In the genomic region with DNA sequence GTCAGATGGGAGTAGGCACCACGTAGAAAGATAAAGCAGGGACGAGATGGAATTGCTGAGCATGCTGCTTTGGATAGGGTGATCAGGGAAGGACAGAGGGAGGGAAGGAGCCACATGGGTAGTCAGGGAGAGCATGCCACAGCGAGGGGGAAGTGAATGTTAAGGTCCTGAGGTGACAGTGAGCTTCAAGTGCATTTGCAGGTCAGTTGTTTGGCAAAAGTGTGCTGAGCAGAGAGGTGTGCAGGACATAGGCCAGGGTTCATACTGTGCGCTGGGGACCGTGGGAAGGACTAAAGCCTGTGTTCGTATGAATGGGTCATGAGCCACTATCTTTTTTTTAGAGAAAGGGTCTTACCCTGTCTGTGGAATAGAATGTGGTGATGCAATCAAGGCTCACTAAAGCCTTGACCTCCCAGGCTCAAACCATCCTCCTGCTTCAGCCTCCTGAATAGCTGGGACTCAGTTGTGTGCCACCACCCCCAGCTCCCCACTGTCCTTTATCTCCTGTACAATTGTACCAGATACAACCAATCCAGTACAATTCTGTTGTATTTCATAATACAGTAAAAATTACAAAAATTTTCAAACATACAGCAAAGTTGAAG, we compare ENCODE assay signal across 18 cellular contexts.
A peak's percentile ranks its signal among the peaks of the same experiment; 100 is the strongest.
DNase-seq lines count a peak whose midpoint lies in the region; ATAC-seq, FAIRE-seq and TF ChIP-seq lines count a peak whose summit lies in the region.
"Had no signal": no experiment of that assay in that cellular context is flagged by ENCODE, and none has a peak within 500 bp of the region (broad histone marks: within the 10 kb centered on the region; RNA-seq: fewer than 3 reads in every experiment).

No MANE protein-coding gene starts in this region.

- ATAC-seq in Right ventricle myocardium inferior (peak; percentile 47), right cardiac atrium (no peak), A549 (no peak)
- ATAC-seq in naive thymus-derived CD4-positive, alpha-beta T cell = no peak
- ATAC-seq: CD8-positive, alpha-beta T cell; GM12878 had no signal

- no peak overlapping the region for H4K8ac ChIP-seq in trophoblast cell (ENCODE audit: low read depth, low read length)

- H3K36me3 ChIP-seq in trophoblast cell (ENCODE audit: control insufficient read depth in 1 of 2, insufficient read depth in 2 of 2, low read length in 2 of 2) = peaks cover 0 to 6% of the 10 kb centered on the region in 2 experiments
- peaks cover 0 to 47% (median 0%) of the 10 kb centered on the region in 3 experiments for H3K36me3 ChIP-seq in naive thymus-derived CD4-positive, alpha-beta T cell (ENCODE audit: control insufficient read depth in 2 of 3, insufficient read depth in 3 of 3, low read length in 3 of 3)

- no peak for TF ChIP-seq POLR2A in A549 (IDR thresholded peaks at IDR 0.05; ENCODE audit: low read length)

- WGBS in right cardiac atrium = 70% methylated on average over 6 of the region's 6 CpGs
- 84% methylated on average over 6 of the region's 6 CpGs for WGBS in A549 (ENCODE audit: missing lambda C conversion rate)
- WGBS in trophoblast cell (ENCODE audit: extremely low coverage, insufficient coverage, insufficient read length) = no CpG with 5 or more reads among the region's 6 CpGs

- H2BK12ac ChIP-seq in trophoblast cell (ENCODE audit: low read length) = no peak overlapping the region

- H3K4me2 ChIP-seq in A549 (no peak overlapping the region), trophoblast cell (ENCODE audit: low read length) (no peak overlapping the region)
- H3K4me2 ChIP-seq: BLaER1 treated with 17β-estradiol and CSF1 and Interleukin-3, amounts not matched to agents 10 nM and 100 nM had no signal

- no peak overlapping the region for H4K12ac ChIP-seq in trophoblast cell (ENCODE audit: low read depth, low read length)

- H3K79me2 ChIP-seq in trophoblast cell (ENCODE audit: control insufficient read depth, insufficient read depth, low read length, poor library complexity) = no peaks in the 10 kb centered on the region

- TF ChIP-seq RAD21 in A549 (conservative IDR thresholded peaks at IDR 0.05 in 1 of 2, IDR thresholded peaks at IDR 0.05 in 1 of 2) = no peak

- H3K27ac Mint-ChIP-seq in neural crest cell (ENCODE audit: unreplicated experiment) = peak overlapping the region; percentile 41
- peak overlapping the region in 2 of 9 donors; percentile 16 to 33 for H3K27ac Mint-ChIP-seq in naive thymus-derived CD4-positive, alpha-beta T cell
- H3K27ac Mint-ChIP-seq: B cell; CD8-positive, alpha-beta T cell; H9 had no signal

- intact Hi-C loops in Right ventricle myocardium inferior (cut with DNase I) = no loop called here
- intact Hi-C loops in right cardiac atrium (cut with DNase I) = no loop called here
- intact Hi-C loops in naive thymus-derived CD4-positive, alpha-beta T cell (cut with micrococcal nuclease) = no loop called here

- H3K14ac ChIP-seq in trophoblast cell (ENCODE audit: low read length) = no peak overlapping the region

- POLR2A ChIA-PET in A549 (lab: Yijun Ruan, JAX) = no interaction called here
- POLR2A ChIA-PET in naive thymus-derived CD4-positive, alpha-beta T cell (lab: Charles Lee) = no interaction called here

- CTCF ChIA-PET in A549 (lab: Yijun Ruan, JAX) = interaction anchor here (1.5 kb wide), 1 partner anchor 225 kb away, joined by 3 read pairs; no protein-coding TSS in a partner anchor
- CTCF ChIA-PET in naive thymus-derived CD4-positive, alpha-beta T cell (lab: Charles Lee) = no interaction called here

- no peak overlapping the region for H3K9ac ChIP-seq in trophoblast cell (ENCODE audit: low read length)
- H3K9ac ChIP-seq: BLaER1 treated with 17β-estradiol and CSF1 and Interleukin-3, amounts not matched to agents 10 nM and 100 nM had no signal

- TF ChIP-seq CTCF in A549 (IDR thresholded peaks at IDR 0.05) = no peak
- no peak for TF ChIP-seq CTCF in VCaP (conservative IDR thresholded peaks at IDR 0.05)
- TF ChIP-seq CTCF in neural crest cell (conservative IDR thresholded peaks at IDR 0.05) = no peak

- H3K27me3 ChIP-seq in right cardiac atrium (ENCODE audit: control insufficient read depth, insufficient read depth) = no peaks in the 10 kb centered on the region
- H3K27me3 ChIP-seq in trophoblast cell (ENCODE audit: insufficient read depth, low read length) = no peaks in the 10 kb centered on the region
- no peaks in the 10 kb centered on the region for H3K27me3 ChIP-seq in naive thymus-derived CD4-positive, alpha-beta T cell (ENCODE audit: control insufficient read depth in 2 of 2, insufficient read depth in 2 of 2, low read length in 2 of 2)
- H3K27me3 ChIP-seq: BLaER1 treated with 17β-estradiol and CSF1 and Interleukin-3, amounts not matched to agents 10 nM and 100 nM had no signal

- H3K27ac ChIP-seq in right cardiac atrium (ENCODE audit: low read length) (no peak overlapping the region), A549 (no peak overlapping the region; a peak in 1 of 6 replicates), VCaP (peak overlapping the region; percentile 81; the same call in 1 of the 2 replicates), trophoblast cell (ENCODE audit: low read depth, low read length) (no peak overlapping the region)
- no peak overlapping the region for H3K27ac ChIP-seq in naive thymus-derived CD4-positive, alpha-beta T cell (ENCODE audit: low read depth, low read length)
- H3K27ac ChIP-seq: BLaER1 treated with 17β-estradiol and CSF1 and Interleukin-3, amounts not matched to agents 10 nM and 100 nM had no signal

- no peak overlapping the region for H2BK5ac ChIP-seq in trophoblast cell (ENCODE audit: low read depth, low read length, poor library complexity)

- peaks cover 3% of the 10 kb centered on the region for H3K4me1 Mint-ChIP-seq in neural crest cell
- peaks cover 0 to 11% (median 0%) of the 10 kb centered on the region in 7 donors for H3K4me1 Mint-ChIP-seq in naive thymus-derived CD4-positive, alpha-beta T cell
- H3K4me1 Mint-ChIP-seq: B cell had no signal

- H2AFZ ChIP-seq in trophoblast cell (ENCODE audit: insufficient read depth, low read length, poor library complexity) = no peak overlapping the region

- no peak overlapping the region for H3K18ac ChIP-seq in trophoblast cell (ENCODE audit: low read length)

- H3K36me3 Mint-ChIP-seq in neural crest cell (ENCODE audit: low read depth) = no peaks in the 10 kb centered on the region
- peaks cover 0 to 47% (median 9%) of the 10 kb centered on the region in 5 donors for H3K36me3 Mint-ChIP-seq in naive thymus-derived CD4-positive, alpha-beta T cell

- TF ChIP-seq EP300 in A549 (IDR thresholded peaks at IDR 0.05) = no peak

- H3K27me3 Mint-ChIP-seq in neural crest cell (ENCODE audit: low read depth) = no peaks in the 10 kb centered on the region
- no peaks in the 10 kb centered on the region for H3K27me3 Mint-ChIP-seq in naive thymus-derived CD4-positive, alpha-beta T cell
- H3K27me3 Mint-ChIP-seq: B cell had no signal

- no peak overlapping the region for H3K4me3 Mint-ChIP-seq in neural crest cell
- no peak overlapping the region for H3K4me3 Mint-ChIP-seq in naive thymus-derived CD4-positive, alpha-beta T cell
- H3K4me3 Mint-ChIP-seq: B cell; CD8-positive, alpha-beta T cell; H9 had no signal

- no peak overlapping the region for H4K91ac ChIP-seq in trophoblast cell (ENCODE audit: low read depth, low read length)

- FAIRE-seq in A549 (lab: Jason Lieb, UNC) = no peak
- FAIRE-seq: GM12878, H1 had no signal

- H2AK5ac ChIP-seq in trophoblast cell (ENCODE audit: low read length) = no peak overlapping the region

- H3K4me3 ChIP-seq in right cardiac atrium (ENCODE audit: low read length) (no peak overlapping the region), A549 (no peak overlapping the region), trophoblast cell (ENCODE audit: low read depth, low read length) (no peak overlapping the region)
- H3K4me3 ChIP-seq in naive thymus-derived CD4-positive, alpha-beta T cell (ENCODE audit: low read length) = no peak overlapping the region
- H3K4me3 ChIP-seq: BLaER1 treated with 17β-estradiol and CSF1 and Interleukin-3, amounts not matched to agents 10 nM and 100 nM; GM12878 had no signal

- no peak overlapping the region for H2BK120ac ChIP-seq in trophoblast cell (ENCODE audit: insufficient read depth, low read length, poor library complexity)

- DNase-seq in Right ventricle myocardium inferior (ENCODE audit: missing footprints) (no peak), right cardiac atrium (no peak), A549 (ENCODE audit: low read depth in 1 of 2, low spot score in 1 of 2) (no peak), neural crest cell (ENCODE audit: low read depth, low spot score) (no peak), amniotic stem cell (lab: John Stamatoyannopoulos, UW) (no peak), trophoblast cell (no peak)
- no peak for DNase-seq in naive thymus-derived CD4-positive, alpha-beta T cell
- DNase-seq: 8988T; Calu3; CD8-positive, alpha-beta T cell; DMS79 treated with DMSO at 0.1 percent for 48 hours; GF-D8; H9 had no signal

- H3K9me3 ChIP-seq in right cardiac atrium (ENCODE audit: control insufficient read depth, low read length) (no peaks in the 10 kb centered on the region), A549 (no peaks in the 10 kb centered on the region), trophoblast cell (ENCODE audit: insufficient read depth, low read depth, low read length) (no peaks in the 10 kb centered on the region)
- H3K9me3 ChIP-seq in naive thymus-derived CD4-positive, alpha-beta T cell (ENCODE audit: control insufficient read depth in 2 of 3, low read length in 3 of 3) = no peaks in the 10 kb centered on the region
- H3K9me3 ChIP-seq: BLaER1 treated with 17β-estradiol and CSF1 and Interleukin-3, amounts not matched to agents 10 nM and 100 nM had no signal

- no peaks in the 10 kb centered on the region for H3K9me3 Mint-ChIP-seq in neural crest cell
- H3K9me3 Mint-ChIP-seq in naive thymus-derived CD4-positive, alpha-beta T cell = peaks cover 0 to 1% (median 0%) of the 10 kb centered on the region in 11 donors
- H3K9me3 Mint-ChIP-seq: CD8-positive, alpha-beta T cell; H9 had no signal

- no peaks in the 10 kb centered on the region for H3K79me1 ChIP-seq in trophoblast cell (ENCODE audit: low read length)

- H3K4me1 ChIP-seq in right cardiac atrium (ENCODE audit: control insufficient read depth, insufficient read depth, low read length) (peaks cover 5% of the 10 kb centered on the region), A549 (peaks cover 15% of the 10 kb centered on the region; the same call in 2 of the 3 replicates), trophoblast cell (ENCODE audit: control insufficient read depth in 1 of 2, insufficient read depth in 2 of 2, low read length in 2 of 2) (peaks cover 0 to 6% of the 10 kb centered on the region in 2 experiments)
- no peaks in the 10 kb centered on the region for H3K4me1 ChIP-seq in naive thymus-derived CD4-positive, alpha-beta T cell (ENCODE audit: control insufficient read depth in 2 of 2, insufficient read depth in 2 of 2, low read length in 2 of 2)

- H3K23ac ChIP-seq in trophoblast cell (ENCODE audit: low read length) = no peak overlapping the region

- H3K4ac ChIP-seq in trophoblast cell (ENCODE audit: low read depth, low read length) = no peak overlapping the region

TF ChIP-seq in A549, 52 proteins besides CTCF, POLR2A, EP300 and RAD21:
- TF ChIP-seq KDM1A (IDR thresholded peaks at IDR 0.05; ENCODE audit: low read depth) = no peak
- peak; percentile 6 for TF ChIP-seq MAFK (IDR thresholded peaks at IDR 0.05; ENCODE audit: partially characterized antibody)
